9 cellular contexts compared by ENCODE assay signal in the genomic region with DNA sequence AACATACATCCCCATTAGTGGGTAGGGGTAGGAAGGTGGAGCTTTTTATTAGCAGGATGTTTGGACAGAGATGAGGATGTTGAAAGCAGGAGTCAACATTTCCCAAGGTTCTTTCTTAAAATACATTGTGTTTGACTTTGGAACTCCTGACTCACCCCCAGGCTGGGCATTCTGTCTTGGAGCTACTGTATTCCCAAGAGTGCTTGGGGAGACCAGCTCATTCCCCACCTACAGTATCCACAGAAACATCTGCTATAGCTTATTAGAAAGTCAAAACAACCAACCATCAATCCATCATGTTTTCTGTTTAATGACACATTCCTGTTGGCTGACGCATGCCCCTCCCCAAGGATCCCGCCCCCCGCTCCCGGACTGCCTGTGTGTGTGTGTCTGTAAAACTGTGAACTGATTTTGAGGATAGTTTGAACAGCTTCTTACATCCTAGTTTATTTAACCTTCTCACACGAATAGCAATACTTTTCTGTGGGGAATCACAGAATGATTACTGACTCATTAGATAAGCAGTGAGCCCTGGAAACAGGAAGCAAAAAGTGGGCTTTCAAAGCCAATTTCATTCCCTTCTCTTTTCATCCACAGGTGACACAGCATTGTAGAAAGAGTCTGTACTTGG.
DNase-seq lines count a peak whose midpoint lies in the region; ATAC-seq and TF ChIP-seq lines count a peak whose summit lies in the region.
"Had no signal": no experiment of that assay in that cellular context is flagged by ENCODE, and none has a peak within 500 bp of the region (broad histone marks: within the 10 kb centered on the region; RNA-seq: fewer than 3 reads in every experiment).

No MANE protein-coding gene starts in this region.

- H3K4me1 Mint-ChIP-seq in stimulated activated memory B cell treated with anti-CD40 and anti-IgM and Interleukin-4, amounts not matched to agents 10 μg/mL and 1 μg/mL and 100 μg/mL, for 72 hours: no peaks in the 10 kb centered on the region
- H3K4me1 Mint-ChIP-seq: activated naive CD4-positive, alpha-beta T cell treated with anti-CD3 and anti-CD28 coated beads, Interleukin-2, amount 10 ng/mL, durations not matched to agents 7 days and 5 days had no signal

- H3K36me3 Mint-ChIP-seq in stimulated activated memory B cell treated with anti-CD40 and anti-IgM and Interleukin-4, amounts not matched to agents 10 μg/mL and 1 μg/mL and 100 μg/mL, for 72 hours: no peaks in the 10 kb centered on the region
- H3K36me3 Mint-ChIP-seq: activated naive CD4-positive, alpha-beta T cell treated with anti-CD3 and anti-CD28 coated beads, Interleukin-2, amount 10 ng/mL, durations not matched to agents 7 days and 5 days had no signal

- ATAC-seq in mucosa of descending colon: peak; percentile 35
- ATAC-seq in HG03378 (IDR thresholded peaks at IDR 0.05; ENCODE audit: unreplicated experiment): no peak
- no peak for ATAC-seq in stimulated activated memory B cell treated with anti-CD40 and anti-IgM and Interleukin-4, amounts not matched to agents 10 μg/mL and 1 μg/mL and 100 μg/mL, for 72 hours
- ATAC-seq in GM19328 (IDR thresholded peaks at IDR 0.05; ENCODE audit: unreplicated experiment): no peak

- H3K27ac Mint-ChIP-seq in stimulated activated memory B cell treated with anti-CD40 and anti-IgM and Interleukin-4, amounts not matched to agents 10 μg/mL and 1 μg/mL and 100 μg/mL, for 72 hours: no peak overlapping the region
- H3K27ac Mint-ChIP-seq: activated naive CD4-positive, alpha-beta T cell treated with anti-CD3 and anti-CD28 coated beads, Interleukin-2, amount 10 ng/mL, durations not matched to agents 7 days and 5 days had no signal

- intact Hi-C loops in mucosa of descending colon (cut with DNase I, micrococcal nuclease): no loop called here

- TF ChIP-seq CTCF in choroid plexus epithelial cell (conservative IDR thresholded peaks at IDR 0.05; ENCODE audit: low read depth, low read length): no peak
- TF ChIP-seq CTCF in mucosa of descending colon (IDR thresholded peaks at IDR 0.05): no peak

- no peak overlapping the region for H3K4me3 Mint-ChIP-seq in stimulated activated memory B cell treated with anti-CD40 and anti-IgM and Interleukin-4, amounts not matched to agents 10 μg/mL and 1 μg/mL and 100 μg/mL, for 72 hours
- H3K4me3 Mint-ChIP-seq: activated naive CD4-positive, alpha-beta T cell treated with anti-CD3 and anti-CD28 coated beads, Interleukin-2, amount 10 ng/mL, durations not matched to agents 7 days and 5 days had no signal

- no peak overlapping the region for H3K4me3 ChIP-seq in choroid plexus epithelial cell (ENCODE audit: low read depth, low read length)
- H3K4me3 ChIP-seq in mucosa of descending colon: no peak overlapping the region

- no peaks in the 10 kb centered on the region for H3K9me3 ChIP-seq in mucosa of descending colon

- H3K9me3 Mint-ChIP-seq in stimulated activated memory B cell treated with anti-CD40 and anti-IgM and Interleukin-4, amounts not matched to agents 10 μg/mL and 1 μg/mL and 100 μg/mL, for 72 hours: no peaks in the 10 kb centered on the region
- H3K9me3 Mint-ChIP-seq: activated naive CD4-positive, alpha-beta T cell treated with anti-CD3 and anti-CD28 coated beads, Interleukin-2, amount 10 ng/mL, durations not matched to agents 7 days and 5 days had no signal

- peak; percentile 97 for DNase-seq in AG08395 (ENCODE audit: low spot score)
- DNase-seq in NCI-H2171 (lab: John Stamatoyannopoulos, UW): peak; percentile 97
- DNase-seq in choroid plexus epithelial cell (ENCODE audit: low read depth): peak; percentile 83
- DNase-seq in mucosa of descending colon: no peak
- no peak for DNase-seq in NCI-H1092 (lab: John Stamatoyannopoulos, UW)
- DNase-seq: activated naive CD4-positive, alpha-beta T cell treated with anti-CD3 and anti-CD28 coated beads, Interleukin-2, amount 10 ng/mL, durations not matched to agents 7 days and 5 days had no signal

- H3K4me1 ChIP-seq in mucosa of descending colon (ENCODE audit: low read depth): no peaks in the 10 kb centered on the region

- no peaks in the 10 kb centered on the region for H3K27me3 Mint-ChIP-seq in stimulated activated memory B cell treated with anti-CD40 and anti-IgM and Interleukin-4, amounts not matched to agents 10 μg/mL and 1 μg/mL and 100 μg/mL, for 72 hours
- H3K27me3 Mint-ChIP-seq: activated naive CD4-positive, alpha-beta T cell treated with anti-CD3 and anti-CD28 coated beads, Interleukin-2, amount 10 ng/mL, durations not matched to agents 7 days and 5 days had no signal

- no peaks in the 10 kb centered on the region for H3K36me3 ChIP-seq in mucosa of descending colon (ENCODE audit: low read depth)

Comparison
In these comparisons a context has a peak if more than half of its experiments do, and no peak if none do; other contexts are left out.
1. DNase-seq: peak in AG08395 (single experiment), NCI-H2171 (single experiment) and choroid plexus epithelial cell (single experiment); none in mucosa of descending colon (0 of 3) and NCI-H1092 (single experiment).